ENCODE assay signal across 19 cellular contexts in genomic region chr18:36660311-36660710, GRCh38.
A peak's percentile ranks its signal among the peaks of the same experiment; 100 is the strongest.
DNase-seq lines count a peak whose midpoint lies in the region; ATAC-seq and TF ChIP-seq lines count a peak whose summit lies in the region.
"Had no signal": no experiment of that assay in that cellular context is flagged by ENCODE, and none has a peak within 500 bp of the region (broad histone marks: within the 10 kb centered on the region; RNA-seq: fewer than 3 reads in every experiment).

No MANE protein-coding gene starts in this region.

- H3K36me3 ChIP-seq in left ventricle myocardium inferior (peaks cover 6% of the 10 kb centered on the region), gastrocnemius medialis (no peaks in the 10 kb centered on the region), left lung (no peaks in the 10 kb centered on the region)
- H3K36me3 ChIP-seq: HAP-1 had no signal

- no peak for TF ChIP-seq POLR2A in gastrocnemius medialis (IDR thresholded peaks at IDR 0.05)

- TF ChIP-seq CTCF in left ventricle myocardium inferior (IDR thresholded peaks at IDR 0.05; ENCODE audit: borderline replicate concordance) = no peak
- TF ChIP-seq CTCF in gastrocnemius medialis (IDR thresholded peaks at IDR 0.05 in 4 of 5, conservative IDR thresholded peaks at IDR 0.05 in 1 of 5) = no peak
- TF ChIP-seq CTCF in left lung (IDR thresholded peaks at IDR 0.05) = no peak

- peak; percentile 67 for DNase-seq in Right ventricle myocardium inferior (ENCODE audit: missing footprints)
- no peak for DNase-seq in left cardiac atrium
- DNase-seq in left ventricle myocardium inferior = peak; percentile 36
- peak; percentile 48 to 82 for DNase-seq in gastrocnemius medialis
- DNase-seq in left lung = no peak
- DNase-seq: AML-193; Caco-2; CD4-positive, alpha-beta T cell; DMS153; DMS79 treated with DMSO at 0.1 percent for 48 hours; GF-D8 had no signal

- peaks cover 32% of the 10 kb centered on the region for H3K4me1 ChIP-seq in left ventricle myocardium inferior
- peaks cover 6 to 16% of the 10 kb centered on the region in 2 donors for H3K4me1 ChIP-seq in gastrocnemius medialis
- H3K4me1 ChIP-seq in left lung = no peaks in the 10 kb centered on the region
- H3K4me1 ChIP-seq: A549, Caco-2, HAP-1 had no signal

- no peak overlapping the region for H3K4me3 ChIP-seq in left ventricle myocardium inferior
- H3K4me3 ChIP-seq in gastrocnemius medialis = no peak overlapping the region
- no peak overlapping the region for H3K4me3 ChIP-seq in left lung
- H3K4me3 ChIP-seq: A549, GM23338, HAP-1 had no signal

- H3K27me3 ChIP-seq in left ventricle myocardium inferior (ENCODE audit: low read depth) (no peaks in the 10 kb centered on the region), gastrocnemius medialis (no peaks in the 10 kb centered on the region), left lung (no peaks in the 10 kb centered on the region)

- intact Hi-C loops in Right ventricle myocardium inferior (cut with DNase I) (no loop called here), left cardiac atrium (cut with DNase I) (no loop called here), left ventricle myocardium inferior (cut with micrococcal nuclease) (no loop called here), gastrocnemius medialis (cut with DNase I; ENCODE audit: low total_unique reads) (loop anchor here (10.0 kb wide), 1 partner anchor 356 kb away; no protein-coding TSS in a partner anchor), left lung (cut with DNase I) (no loop called here)

- in situ Hi-C loops in gastrocnemius medialis (cut with MboI; ENCODE audit: low sequenced_read_pairs in 4 of 4) = no loop called here

- H3K9me3 ChIP-seq in left ventricle myocardium inferior (replicated peaks) (no peaks in the 10 kb centered on the region), gastrocnemius medialis (no peaks in the 10 kb centered on the region), left lung (no peaks in the 10 kb centered on the region)
- H3K9me3 ChIP-seq: A549, Caco-2, HAP-1 had no signal

- H3K27ac ChIP-seq in left ventricle myocardium inferior (replicated peaks) = no peak overlapping the region
- H3K27ac ChIP-seq in gastrocnemius medialis = peak overlapping the region; percentile 21 to 67 (median 56)
- H3K27ac ChIP-seq in left lung = no peak overlapping the region
- H3K27ac ChIP-seq: 22Rv1, A549, C4-2B had no signal

- ATAC-seq in Right ventricle myocardium inferior = peak; percentile 69
- no peak for ATAC-seq in left cardiac atrium
- peak; percentile 73 for ATAC-seq in esophagus mucosa
- peak; percentile 70 to 93 for ATAC-seq in gastrocnemius medialis
- no peak for ATAC-seq in GM21717 (IDR thresholded peaks at IDR 0.05; ENCODE audit: unreplicated experiment)
- ATAC-seq in GM19023 (IDR thresholded peaks at IDR 0.05; ENCODE audit: unreplicated experiment) = no peak
- no peak for ATAC-seq in left lung
- ATAC-seq: A549, GM23338 had no signal

Comparison
In these comparisons a context has a peak if more than half of its experiments do, and no peak if none do; other contexts are left out.
1. ATAC-seq: peak in Right ventricle myocardium inferior (single experiment), esophagus mucosa (single experiment) and gastrocnemius medialis (2 of 2); none in left cardiac atrium (0 of 2), GM21717 (single experiment), GM19023 (single experiment) and left lung (single experiment).
2. DNase-seq: peak in Right ventricle myocardium inferior (single experiment), left ventricle myocardium inferior (single experiment) and gastrocnemius medialis (2 of 2); none in left cardiac atrium (single experiment) and left lung (0 of 2).
3. H3K27ac ChIP-seq: peak in gastrocnemius medialis (4 of 4); none in left ventricle myocardium inferior (single experiment) and left lung (0 of 2).